ENCODE assay signal across 25 cellular contexts in the genomic region with DNA sequence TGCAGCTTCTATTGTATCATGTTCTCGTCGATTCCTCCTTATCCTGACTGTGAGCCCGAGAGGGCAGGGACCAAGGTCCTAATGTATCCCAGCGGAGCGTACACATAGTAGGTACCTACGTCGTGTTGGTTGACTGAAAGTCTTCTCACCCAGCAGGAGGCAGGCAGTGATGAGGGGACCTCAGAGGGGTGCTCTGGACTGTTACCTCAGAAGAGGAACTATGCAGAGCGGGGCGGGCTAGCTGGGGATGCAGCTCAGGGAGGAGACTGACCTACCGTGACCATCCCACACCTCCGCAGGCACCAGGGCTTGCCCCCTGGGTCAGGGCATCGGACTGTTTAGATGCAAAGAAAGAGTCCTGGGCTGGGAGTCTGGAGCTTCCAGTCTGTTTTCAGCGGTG. TPM values are rescaled to one million over a fixed set of nuclear protein-coding genes. Genes with fewer than 3 reads are reported as not detected.
"Had no signal": no experiment of that assay in that cellular context is flagged by ENCODE, and none has a peak within 500 bp of the region (broad histone marks: within the 10 kb centered on the region; RNA-seq: fewer than 3 reads in every experiment).

No MANE protein-coding gene starts in this region.

- H3K27me3 Mint-ChIP-seq: stimulated activated naive CD8-positive, alpha-beta T cell treated with anti-CD3 and anti-CD28 coated beads, Interleukin-15, amount 100 ng/mL, for 72 hours had no signal

- H3K27ac Mint-ChIP-seq: nephron progenitor cell; stimulated activated naive CD8-positive, alpha-beta T cell treated with anti-CD3 and anti-CD28 coated beads, Interleukin-15, amount 100 ng/mL, for 72 hours had no signal

- H3K9me3 ChIP-seq: neutrophil, pancreas, right lobe of liver, suprapubic skin, transverse colon, upper lobe of right lung, vagina had no signal

- H2AFZ ChIP-seq: hepatocyte had no signal

- H3K4me3 ChIP-seq: hepatocyte, lung, pancreas, right lobe of liver, smooth muscle cell, suprapubic skin, transverse colon, upper lobe of right lung, vagina had no signal

- H3K4me1 ChIP-seq: suprapubic skin had no signal

- H3K27ac ChIP-seq: hepatocyte, neutrophil, right lobe of liver, suprapubic skin, transverse colon, upper lobe of right lung had no signal

- H3K27me3 ChIP-seq: hepatocyte, neutrophil, pancreas, right lobe of liver, suprapubic skin, transverse colon, upper lobe of right lung, vagina had no signal

- ATAC-seq: left lobe of liver; naive thymus-derived CD8-positive, alpha-beta T cell; pancreas; right lobe of liver; stimulated activated naive CD8-positive, alpha-beta T cell treated with anti-CD3 and anti-CD28 coated beads, Interleukin-15, amount 100 ng/mL, for 72 hours; upper lobe of right lung had no signal

- FAIRE-seq: frontal cortex, kidney, pancreas had no signal

- DNase-seq: cortex of kidney; head of caudate nucleus; mesenchymal stem cell; midbrain; naive thymus-derived CD8-positive, alpha-beta T cell; nephron progenitor cell; pancreas; right lobe of liver; stimulated activated CD4-positive, alpha-beta T cell treated with anti-CD3 and anti-CD28 coated beads, Interleukin-12 subunit alpha, Interleukin-12 subunit beta, amount 100 ng/mL, for 4 hours; stimulated activated CD4-positive, alpha-beta T cell treated with anti-CD3 and anti-CD28 coated beads, Interleukin-1b, Interleukin-23, amount 100 ng/mL, for 48 hours; stimulated activated CD4-positive, alpha-beta T cell treated with anti-CD3 and anti-CD28 coated beads, Interleukin-4, amount 100 ng/mL, for 1 hour; stimulated activated CD8-positive, alpha-beta memory T cell treated with anti-CD3 and anti-CD28 coated beads, Interleukin-4, amount 100 ng/mL, for 48 hours; stimulated activated naive CD4-positive, alpha-beta T cell; stimulated activated naive CD8-positive, alpha-beta T cell treated with anti-CD3 and anti-CD28 coated beads, Interleukin-15, amount 100 ng/mL, for 72 hours; transverse colon had no signal

- H3K4me2 ChIP-seq: hepatocyte, smooth muscle cell had no signal

- H3K9me3 Mint-ChIP-seq: naive thymus-derived CD8-positive, alpha-beta T cell; stimulated activated naive CD8-positive, alpha-beta T cell treated with anti-CD3 and anti-CD28 coated beads, Interleukin-15, amount 100 ng/mL, for 72 hours had no signal

- H3K36me3 Mint-ChIP-seq: naive thymus-derived CD8-positive, alpha-beta T cell had no signal

- H3K79me2 ChIP-seq: hepatocyte had no signal

- H3K4me3 Mint-ChIP-seq: naive thymus-derived CD8-positive, alpha-beta T cell; nephron progenitor cell; stimulated activated naive CD8-positive, alpha-beta T cell treated with anti-CD3 and anti-CD28 coated beads, Interleukin-15, amount 100 ng/mL, for 72 hours had no signal

- H3K36me3 ChIP-seq: neutrophil, pancreas, right lobe of liver, suprapubic skin, transverse colon, upper lobe of right lung, vagina had no signal

RNA-seq across cellular contexts. Expression of gene CHAC1, which starts 11.4 kb away (rescaled TPM):
- polyA plus RNA-seq: naive thymus-derived CD8-positive, alpha-beta T cell had no signal

RNA-seq across cellular contexts. Expression of gene DLL4, which starts 35.5 kb away (rescaled TPM):
- total RNA-seq: smooth muscle cell had no signal
- polyA plus RNA-seq: hepatocyte; naive thymus-derived CD8-positive, alpha-beta T cell; smooth muscle cell had no signal
